1 cellular context compared by ENCODE assay signal in genomic region chr19:583968-584239, GRCh38.
TF ChIP-seq lines count a peak whose summit lies in the region.

No MANE protein-coding gene starts in this region.

TF ChIP-seq in IMR-90, 13 proteins besides CTCF, POLR2A, EP300 and RAD21:
- no peak for TF ChIP-seq MAFK (IDR thresholded peaks at IDR 0.05; ENCODE audit: low read depth, low read length)
- no peak for TF ChIP-seq FOS (IDR thresholded peaks at IDR 0.05; ENCODE audit: low read depth, low read length)
- no peak for TF ChIP-seq RFX5 (IDR thresholded peaks at IDR 0.05; ENCODE audit: low read depth, low read length)
- TF ChIP-seq CHD1 (IDR thresholded peaks at IDR 0.05; ENCODE audit: low read depth, low read length): no peak
- TF ChIP-seq NFE2L2 (IDR thresholded peaks at IDR 0.05; ENCODE audit: low read depth, low read length): no peak
- TF ChIP-seq USF2 (IDR thresholded peaks at IDR 0.05; ENCODE audit: low read depth, low read length): no peak
- no peak for TF ChIP-seq ELK1 (IDR thresholded peaks at IDR 0.05; ENCODE audit: borderline replicate concordance, low read depth, low read length)
- no peak for TF ChIP-seq MAZ (IDR thresholded peaks at IDR 0.05; ENCODE audit: borderline replicate concordance, low read depth, low read length)
- TF ChIP-seq SMC3 (IDR thresholded peaks at IDR 0.05; ENCODE audit: low read depth, low read length): no peak
